In genomic region chr13:23466144-23467002, GRCh38 we compare ENCODE assay signal across 8 cellular contexts. TPM values are rescaled to one million over a fixed set of nuclear protein-coding genes. Genes with fewer than 3 reads are reported as not detected.
DNase-seq lines count a peak whose midpoint lies in the region; ATAC-seq and TF ChIP-seq lines count a peak whose summit lies in the region.

No MANE protein-coding gene starts in this region.

- peaks cover 2 to 7% (median 2%) of the 10 kb centered on the region in 3 donors for H3K27me3 Mint-ChIP-seq in CD14-positive monocyte (ENCODE audit: low read depth in 3 of 3)

- H3K27me3 ChIP-seq in mucosa of stomach (ENCODE audit: control insufficient read depth, insufficient read depth, low read length), result peaks cover 18% of the 10 kb centered on the region

- TF ChIP-seq CTCF in CD14-positive monocyte (IDR thresholded peaks at IDR 0.05) (peak; percentile 54), epithelial cell of proximal tubule (conservative IDR thresholded peaks at IDR 0.05; ENCODE audit: low read depth, low read length) (peak; percentile 68)

- H3K4me3 Mint-ChIP-seq in CD14-positive monocyte, result peak overlapping the region; percentile 81 to 91

- peak; percentile 52 for DNase-seq in CD14-positive monocyte (ENCODE audit: low spot score)
- DNase-seq in NOMO-1 treated with dmso at 0.1 percent for 144 hours (lab: John Stamatoyannopoulos, UW; ENCODE audit: unreplicated experiment), result peak; percentile 70
- peak; percentile 54 for DNase-seq in activated T-cell treated with anti-CD3 and anti-CD28 coated beads for 48 hours (ENCODE audit: low read depth)
- peak; percentile 31 for DNase-seq in epithelial cell of proximal tubule (ENCODE audit: low read depth)
- DNase-seq in stimulated activated CD8-positive, alpha-beta memory T cell treated with anti-CD3 and anti-CD28 coated beads, Interleukin-7, amount 100 ng/mL, for 24 hours (ENCODE audit: low read depth), result peak; percentile 26

- ATAC-seq in GM19351 (IDR thresholded peaks at IDR 0.05; ENCODE audit: unreplicated experiment) (peak; percentile 80), HG03520 (IDR thresholded peaks at IDR 0.05; ENCODE audit: unreplicated experiment) (peak; percentile 81)

- intact Hi-C loops in CD14-positive monocyte (cut with micrococcal nuclease), result loop anchor here in 1 of 2 donors (10.0 kb wide), 1 partner anchor 438 kb away; no protein-coding TSS in a partner anchor

- H3K4me3 ChIP-seq in epithelial cell of proximal tubule (ENCODE audit: low read depth, low read length) (peak overlapping the region; percentile 56), mucosa of stomach (ENCODE audit: low read length) (peak overlapping the region; percentile 26)

- no peaks in the 10 kb centered on the region for H3K4me1 ChIP-seq in mucosa of stomach (ENCODE audit: control insufficient read depth, insufficient read depth, low read length)

- no peaks in the 10 kb centered on the region for H3K9me3 ChIP-seq in mucosa of stomach (ENCODE audit: control insufficient read depth, low read length)

- peaks cover 0 to 2% of the 10 kb centered on the region in 2 donors for H3K36me3 Mint-ChIP-seq in CD14-positive monocyte

- H3K36me3 ChIP-seq in mucosa of stomach (ENCODE audit: control insufficient read depth, insufficient read depth, low read length), result no peaks in the 10 kb centered on the region

- no peak overlapping the region for H3K9ac ChIP-seq in mucosa of stomach (ENCODE audit: low read length)

- peaks cover 0 to 5% (median 0%) of the 10 kb centered on the region in 7 donors for H3K9me3 Mint-ChIP-seq in CD14-positive monocyte

- H3K4me1 Mint-ChIP-seq in CD14-positive monocyte, result peaks cover 34% of the 10 kb centered on the region

- H3K27ac Mint-ChIP-seq in CD14-positive monocyte, result no peak overlapping the region

RNA-seq across cellular contexts. Expression of gene SACS, which starts 32.9 kb away (rescaled TPM):
- 1 to 10 TPM; 1.7 to 2.2 TPM for polyA plus RNA-seq in CD14-positive monocyte
- 66.1 and 70.9 TPM in 2 replicates for total RNA-seq in epithelial cell of proximal tubule

Comparison
In these comparisons a context has a peak if more than half of its experiments do, and no peak if none do; other contexts are left out.
1. Peak in every context shown above with its lines: DNase-seq, ATAC-seq and H3K4me3 ChIP-seq.